In genomic region chr12:24948816-24949722, GRCh38 we compare ENCODE assay signal across 1 cellular context.
TF ChIP-seq lines count a peak whose summit lies in the region.

BCAT1 (minus strand) TSS chr12:24949101; CDS start chr12:24948932, 169 bp downstream.

TF ChIP-seq in K562, 482 proteins besides CTCF, POLR2A, EP300 and RAD21 (continued from another document):
- 0 out of 4 replicates have a peak, but pooled peaks of 1 of the 2 experiments have one; percentile 8 for TF ChIP-seq ZMIZ1 (IDR thresholded peaks at IDR 0.05; ENCODE audit: low read depth in 2 of 2, low read length in 2 of 2)
- TF ChIP-seq PHF8 (IDR thresholded peaks at IDR 0.05; ENCODE audit: borderline replicate concordance, low read length) = peak; percentile 84
- TF ChIP-seq PHTF2 (CRISPR knock-in tag; IDR thresholded peaks at IDR 0.05) = no peak
- peak; percentile 92 for TF ChIP-seq SMAD4 (CRISPR knock-in tag; conservative IDR thresholded peaks at IDR 0.05)
- peak; percentile 68; the same call in 1 of the 2 replicates for TF ChIP-seq ZNF644 (tag; IDR thresholded peaks at IDR 0.05; ENCODE audit: low read depth)
- peak; percentile 80; the same call in 1 of the 2 replicates for TF ChIP-seq HMGXB4 (CRISPR knock-in tag; IDR thresholded peaks at IDR 0.05)
- peak; percentile 57 for TF ChIP-seq DPF2 (IDR thresholded peaks at IDR 0.05)
- peak in 1 of 2 experiments; percentile 47; a peak in 1 of 4 replicates for TF ChIP-seq RCOR1 (IDR thresholded peaks at IDR 0.05; ENCODE audit: borderline replicate concordance in 1 of 2, low read depth in 2 of 2, low read length in 2 of 2)
- 0 out of 2 replicates have a peak, but pooled peaks have one; percentile 45 for TF ChIP-seq SREBF1 (IDR thresholded peaks at IDR 0.05; ENCODE audit: borderline replicate concordance, low read depth, low read length)
- peak; percentile 66; the same call in 1 of the 2 replicates for TF ChIP-seq ZBTB2 (IDR thresholded peaks at IDR 0.05)
- TF ChIP-seq ESRRA (IDR thresholded peaks at IDR 0.05; ENCODE audit: borderline replicate concordance, low read depth) = peak; percentile 64
- peak; percentile 88 for TF ChIP-seq CTCFL (IDR thresholded peaks at IDR 0.05; ENCODE audit: borderline replicate concordance, insufficient read depth, low read depth, low read length, poor library complexity, severe bottlenecking)
- TF ChIP-seq NFIC (IDR thresholded peaks at IDR 0.05) = peak; percentile 53
- peak; percentile 82 for TF ChIP-seq MYNN (IDR thresholded peaks at IDR 0.05)
- no peak for TF ChIP-seq MYNN (CRISPR knock-in tag; IDR thresholded peaks at IDR 0.05)
- TF ChIP-seq CCNT2 (IDR thresholded peaks at IDR 0.05; ENCODE audit: borderline replicate concordance, extremely low read depth, insufficient read length, low read depth, low read length) = peak; percentile 86
- TF ChIP-seq CBX5 (IDR thresholded peaks at IDR 0.05; ENCODE audit: borderline replicate concordance, low read depth) = peak; percentile 8; the same call in 1 of the 2 replicates
- peak; percentile 56 for TF ChIP-seq GABPA (tag; conservative IDR thresholded peaks at IDR 0.05; ENCODE audit: low read depth)
- peak in 1 of 2 experiments; percentile 59; a peak in 1 of 4 replicates for TF ChIP-seq ZNF639 (CRISPR knock-in tag; conservative IDR thresholded peaks at IDR 0.05 in 1 of 2, IDR thresholded peaks at IDR 0.05 in 1 of 2)
- peak; percentile 81 for TF ChIP-seq KDM5B (IDR thresholded peaks at IDR 0.05; ENCODE audit: insufficient replicate concordance, low read depth, low read length)
- no peak for TF ChIP-seq U2AF1 (optimal IDR thresholded peaks at IDR 0.05; ENCODE audit: low read depth, low read length)
- peak; percentile 45 for TF ChIP-seq ZBTB40 (IDR thresholded peaks at IDR 0.05)
- no peak for TF ChIP-seq ZBTB40 (CRISPR knock-in tag; IDR thresholded peaks at IDR 0.05)
- peak; percentile 76 for TF ChIP-seq EGR1 (conservative IDR thresholded peaks at IDR 0.05)
